8 cellular contexts compared by ENCODE assay signal in the genomic region with DNA sequence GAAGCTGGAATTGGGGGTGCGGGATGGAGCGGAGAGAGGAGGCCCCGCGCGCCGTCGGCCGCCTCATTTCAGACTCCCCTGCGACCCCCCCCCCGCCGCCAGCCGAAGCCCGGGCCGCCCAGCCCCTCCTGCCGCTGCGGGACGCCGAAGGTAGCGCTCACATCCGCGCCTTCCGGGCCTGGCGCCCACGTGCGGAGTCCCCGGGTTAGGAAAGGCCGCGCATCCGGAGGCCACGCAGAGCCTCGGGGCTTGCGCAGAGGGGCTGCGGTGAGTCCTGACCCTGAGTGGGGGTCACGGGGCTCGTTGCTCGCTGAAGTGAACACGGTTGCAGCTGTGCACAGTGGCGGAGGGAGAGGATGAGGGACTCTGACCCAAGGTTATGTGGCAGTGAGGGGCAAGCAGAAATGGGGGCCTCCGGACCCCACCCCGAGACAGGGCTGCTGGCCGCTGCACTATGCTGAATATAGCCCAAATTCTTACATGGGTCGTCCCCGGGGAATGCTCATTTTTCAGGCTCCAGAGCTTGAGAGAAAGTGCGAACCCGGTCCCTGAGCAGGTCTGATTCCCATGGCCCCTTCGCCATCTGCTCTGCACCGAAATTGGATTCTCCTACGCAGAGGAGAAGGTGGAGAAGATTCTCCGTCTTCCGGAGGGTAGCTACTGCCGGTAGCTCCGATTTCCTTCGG. TPM values are rescaled to one million over a fixed set of nuclear protein-coding genes. Genes with fewer than 3 reads are reported as not detected.
DNase-seq lines count a peak whose midpoint lies in the region; TF ChIP-seq lines count a peak whose summit lies in the region.

No MANE protein-coding gene starts in this region.

- H3K4me3 Mint-ChIP-seq in H9: peak overlapping the region; percentile 83 to 91

- peak overlapping the region; percentile 83 for H3K9ac ChIP-seq in H9 (ENCODE audit: extremely low read depth, insufficient read length, low read length)

- H4K91ac ChIP-seq in H9 (ENCODE audit: insufficient read length, low read depth, low read length): no peak overlapping the region

- no peak overlapping the region for H4K5ac ChIP-seq in H9 (ENCODE audit: insufficient read length, low read depth, low read length)

- no peak overlapping the region for H2AK5ac ChIP-seq in H9 (ENCODE audit: insufficient read length, low read length)

- H2BK12ac ChIP-seq in H9 (ENCODE audit: insufficient read length, low read depth, low read length): no peak overlapping the region

- H3K4ac ChIP-seq in H9 (ENCODE audit: low read depth, low read length): no peak overlapping the region; the same call in 1 of the 2 replicates

- no peak overlapping the region for H3K56ac ChIP-seq in H9 (ENCODE audit: insufficient read length, low read depth, low read length)

- H3K23me2 ChIP-seq in H9 (ENCODE audit: insufficient read length, low read depth, low read length, poor library complexity, severe bottlenecking): peaks cover 10% of the 10 kb centered on the region

- no peak overlapping the region for H3K27ac ChIP-seq in H9 (ENCODE audit: insufficient read length, low read depth, low read length)

- no peak overlapping the region for H2BK20ac ChIP-seq in H9 (ENCODE audit: low read depth, low read length, poor library complexity, severe bottlenecking)

- H2BK15ac ChIP-seq in H9 (ENCODE audit: low read depth, low read length): no peak overlapping the region

- no peaks in the 10 kb centered on the region for H3K9me3 Mint-ChIP-seq in H9

- H2BK120ac ChIP-seq in H9 (ENCODE audit: low read depth, low read length, poor library complexity, severe bottlenecking): no peak overlapping the region

- H3T11ph ChIP-seq in H9 (ENCODE audit: low read length): no peak overlapping the region

- DNase-seq in DMS153 (lab: John Stamatoyannopoulos, UW) (peak; percentile 38), DMS153 treated with DMSO at 0.1 percent for 48 hours (lab: John Stamatoyannopoulos, UW; ENCODE audit: unreplicated experiment) (no peak), H9 (no peak), M059J (ENCODE audit: low read depth) (peak; percentile 52), dermis blood vessel endothelial cell (peak; percentile 61), lung microvascular endothelial cell (ENCODE audit: low read depth in 2 of 2) (peak; percentile 52 to 62)
- peak; percentile 73 for DNase-seq in activated CD4-positive, alpha-beta T cell treated with anti-CD3 and anti-CD28 coated beads for 48 hours
- peak; percentile 46 for DNase-seq in stimulated activated CD8-positive, alpha-beta memory T cell treated with anti-CD3 and anti-CD28 coated beads, Interleukin-12 subunit alpha, Interleukin-12 subunit beta, amount 100 ng/mL, for 4 hours (ENCODE audit: low read depth)

- no peaks in the 10 kb centered on the region for H3K9me3 ChIP-seq in H9 (ENCODE audit: control insufficient read depth, low read depth, low read length)

- H3K79me2 ChIP-seq in H9 (ENCODE audit: insufficient read depth, low read length): peaks cover 17% of the 10 kb centered on the region; the same call in 1 of the 2 replicates

- no peak overlapping the region for H3K23ac ChIP-seq in H9 (ENCODE audit: insufficient read length, low read depth, low read length)

- H2AFZ ChIP-seq in H9 (ENCODE audit: low read length): no peak overlapping the region

- H4K8ac ChIP-seq in H9 (replicated peaks; ENCODE audit: insufficient read length, low read depth, low read length): no peak overlapping the region

- H3K36me3 Mint-ChIP-seq in H9 (ENCODE audit: insufficient read depth in 1 of 3, low read depth in 3 of 3): peaks cover 49 to 61% (median 57%) of the 10 kb centered on the region in 3 experiments

- peak overlapping the region in 2 of 3 experiments; percentile 92 to 96; a peak in 4 of 7 replicates for H3K27ac Mint-ChIP-seq in H9

- peak overlapping the region; percentile 72 for H3K4me2 ChIP-seq in H9 (ENCODE audit: insufficient read depth, insufficient read length, low read length)

- H4K20me1 ChIP-seq in H9 (ENCODE audit: control insufficient read depth, insufficient read depth, insufficient read length): no peaks in the 10 kb centered on the region

- H3K14ac ChIP-seq in H9 (ENCODE audit: insufficient read depth, low read length): peak overlapping the region; percentile 91

- peaks cover 53% of the 10 kb centered on the region in 2 experiments for H3K4me1 Mint-ChIP-seq in H9

- peak overlapping the region; percentile 61 for H3K18ac ChIP-seq in H9 (ENCODE audit: insufficient read length, low read depth, low read length)

- H3K79me1 ChIP-seq in H9 (ENCODE audit: insufficient read depth, low read depth, low read length, poor library complexity, severe bottlenecking): peaks cover 9% of the 10 kb centered on the region

- no peak overlapping the region for H2BK5ac ChIP-seq in H9 (ENCODE audit: insufficient read length, low read length)

- WGBS in H9 (ENCODE audit: extremely low coverage, insufficient read length, low lambda C conversion rate): no CpG with 5 or more reads among the region's 53 CpGs

- peaks cover 2% of the 10 kb centered on the region; the same call in 1 of the 2 replicates for H3K27me3 Mint-ChIP-seq in H9 (ENCODE audit: low read depth)

- H3K27me3 ChIP-seq in H9 (ENCODE audit: insufficient read depth, low read length): no peaks in the 10 kb centered on the region

- H3K4me1 ChIP-seq in H9 (ENCODE audit: insufficient read depth, low read length): peaks cover 16% of the 10 kb centered on the region

- TF ChIP-seq CTCF in H9 (conservative IDR thresholded peaks at IDR 0.05): no peak

RNA-seq across cellular contexts. Expression of a gene that starts 0.7 kb away (rescaled TPM):
- 66.5 and 72.9 TPM in 2 replicates for total RNA-seq in H9 (2021)
- 26.4 and 28.0 TPM in 2 replicates for total RNA-seq in M059J (2014; rRNA removed; shearing (Covaris generic))
- total RNA-seq in dermis blood vessel endothelial cell: 27.7 and 32.3 TPM in 2 replicates
- total RNA-seq in lung microvascular endothelial cell: 15.3 and 26.6 TPM in 2 replicates

Comparison
In these comparisons a context has a peak if more than half of its experiments do, and no peak if none do; other contexts are left out.
1. DNase-seq: peak in DMS153 (single experiment), M059J (single experiment), activated CD4-positive, alpha-beta T cell treated with anti-CD3 and anti-CD28 coated beads for 48 hours (single experiment), dermis blood vessel endothelial cell (single experiment), lung microvascular endothelial cell (2 of 2) and stimulated activated CD8-positive, alpha-beta memory T cell treated with anti-CD3 and anti-CD28 coated beads, Interleukin-12 subunit alpha, Interleukin-12 subunit beta, amount 100 ng/mL, for 4 hours (single experiment); none in DMS153 treated with DMSO at 0.1 percent for 48 hours (single experiment) and H9 (single experiment).